Comparison of ENCODE assay signal across 22 cellular contexts in genomic region chr22:34709641-34710040, GRCh38.
"Had no signal": no experiment of that assay in that cellular context is flagged by ENCODE, and none has a peak within 500 bp of the region (broad histone marks: within the 10 kb centered on the region; RNA-seq: fewer than 3 reads in every experiment).

No MANE protein-coding gene starts in this region.

- H3K27me3 ChIP-seq: ascending aorta, brain microvascular endothelial cell, gastrocnemius medialis, right atrium auricular region, tibial nerve had no signal

- H3K9me3 ChIP-seq: ascending aorta, gastrocnemius medialis, right atrium auricular region had no signal

- H3K36me3 ChIP-seq: ascending aorta, brain microvascular endothelial cell, gastrocnemius medialis, right atrium auricular region, spleen, tibial nerve, WERI-Rb-1 had no signal

- H3K27ac ChIP-seq: ascending aorta, brain microvascular endothelial cell, gastrocnemius medialis, right atrium auricular region, spleen, tibial nerve, WERI-Rb-1 had no signal

- ATAC-seq: gastrocnemius medialis; left colon; naive thymus-derived CD4-positive, alpha-beta T cell had no signal

- H3K4me3 ChIP-seq: ascending aorta, gastrocnemius medialis, right atrium auricular region, spleen, tibial nerve had no signal

- H3K4me1 ChIP-seq: ascending aorta, gastrocnemius medialis, right atrium auricular region, spleen, tibial nerve had no signal

- DNase-seq: activated CD4-positive, alpha-beta memory T cell treated with anti-CD3 and anti-CD28 coated beads, Interleukin-2, amount 10 ng/mL, durations not matched to agents 7 days and 5 days; activated CD4-positive, alpha-beta T cell treated with anti-CD3 and anti-CD28 coated beads, Interleukin-2, amount 10 ng/mL, durations not matched to agents 24 days and 14 days; activated CD4-positive, CD25-positive, alpha-beta regulatory T cell treated with anti-CD3 and anti-CD28 coated beads, Interleukin-2, amount 50 U/mL, for 72 hours; activated CD8-positive, alpha-beta memory T cell treated with anti-CD3 and anti-CD28 coated beads, Interleukin-2, amount 50 U/mL, for 48 hours; activated gamma-delta T cell; activated naive CD4-positive, alpha-beta T cell treated with anti-CD3 and anti-CD28 coated beads, Interleukin-2, amount 10 ng/mL, durations not matched to agents 7 days and 5 days; activated naive CD8-positive, alpha-beta T cell treated with anti-CD3 and anti-CD28 coated beads, Interleukin-2, amount 10 ng/mL, durations not matched to agents 7 days and 5 days; activated T-cell treated with anti-CD3 and anti-CD28 coated beads, Interleukin-2, amount 50 U/mL, for 24 hours; brain microvascular endothelial cell; central memory CD4-positive, alpha-beta T cell; gastrocnemius medialis; glutamatergic neuron; left colon; midbrain; naive thymus-derived CD4-positive, alpha-beta T cell; spleen; stimulated activated naive CD4-positive, alpha-beta T cell treated with Interleukin-2 at 50 U/mL for 16 hours; T-helper 9 cell; WERI-Rb-1 had no signal
